Comparison of ENCODE assay signal across 9 cellular contexts in the genomic region with DNA sequence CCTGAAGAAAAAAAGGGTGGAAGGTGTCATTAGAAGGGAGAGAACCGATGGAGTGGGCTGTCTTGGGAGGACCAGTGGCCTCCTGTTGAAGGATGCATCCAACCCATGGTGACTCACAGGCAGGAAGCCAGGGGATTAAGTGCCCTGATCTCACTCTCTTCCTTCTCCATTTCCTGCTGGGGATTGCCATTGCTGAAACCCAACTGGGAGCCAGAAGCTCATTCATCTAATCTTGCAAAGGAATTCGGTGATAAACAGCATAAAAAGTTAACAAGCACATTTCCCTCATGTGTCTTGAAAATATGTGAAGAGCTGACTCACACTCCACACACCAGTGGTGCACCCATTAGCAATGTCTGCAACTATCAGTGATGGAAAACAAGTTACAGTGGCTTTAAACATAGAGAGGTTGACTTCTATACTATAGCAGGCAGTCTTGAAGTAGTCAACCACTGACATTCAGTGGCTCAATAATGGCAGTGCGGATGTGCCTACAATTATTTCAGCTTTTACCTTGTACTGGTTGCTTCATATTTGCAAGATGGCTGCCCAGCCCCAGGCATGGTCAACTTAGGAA. TPM values are rescaled to one million over a fixed set of nuclear protein-coding genes. Genes with fewer than 3 reads are reported as not detected.
DNase-seq lines count a peak whose midpoint lies in the region; ATAC-seq, FAIRE-seq and TF ChIP-seq lines count a peak whose summit lies in the region.
"Had no signal": no experiment of that assay in that cellular context is flagged by ENCODE, and none has a peak within 500 bp of the region (broad histone marks: within the 10 kb centered on the region; RNA-seq: fewer than 3 reads in every experiment).

No MANE protein-coding gene starts in this region.

- H4K20me1 ChIP-seq in fibroblast of lung (ENCODE audit: control insufficient read depth, extremely low read depth, insufficient read depth, low read length): no peaks in the 10 kb centered on the region

- peak overlapping the region; percentile 61 for H3K27ac ChIP-seq in fibroblast of lung (ENCODE audit: insufficient read depth, low read length)

- no peaks in the 10 kb centered on the region for H3K36me3 ChIP-seq in fibroblast of lung (ENCODE audit: control insufficient read depth, insufficient read depth, low read length)

- H3K4me2 ChIP-seq in fibroblast of lung (ENCODE audit: extremely low read depth, insufficient read depth, low read length): no peak overlapping the region

- peaks cover 16% of the 10 kb centered on the region for H3K4me1 ChIP-seq in fibroblast of lung (ENCODE audit: control insufficient read depth, extremely low read depth, insufficient read depth, low read length)

- no peaks in the 10 kb centered on the region for H3K79me2 ChIP-seq in fibroblast of lung (ENCODE audit: control insufficient read depth, insufficient read depth, low read length)

- H3K9me3 ChIP-seq in fibroblast of lung (ENCODE audit: control insufficient read depth, insufficient read depth, low read depth, low read length): no peaks in the 10 kb centered on the region

- peak; percentile 79 for DNase-seq in ELF-1 (ENCODE audit: low read depth, low spot score)
- DNase-seq in RCC 7860 (ENCODE audit: low spot score): peak; percentile 80
- peak; percentile 68 to 91 for DNase-seq in fibroblast of lung (ENCODE audit: low read depth in 2 of 2)
- peak; percentile 91 for DNase-seq in non-pigmented ciliary epithelial cell (ENCODE audit: low read depth)
- DNase-seq in stimulated activated CD4-positive, alpha-beta T cell treated with anti-CD3 and anti-CD28 coated beads, Interleukin-4, amount 100 ng/mL, for 4 hours: no peak
- no peak for DNase-seq in NCI-H524 treated with DMSO at 0.1 percent for 48 hours (lab: John Stamatoyannopoulos, UW)
- DNase-seq in NCI-H748 treated with DMSO at 0.1 percent for 48 hours (lab: John Stamatoyannopoulos, UW): no peak
- DNase-seq: Karpas-422 had no signal

- no peak overlapping the region for H3K9ac ChIP-seq in fibroblast of lung (ENCODE audit: insufficient read depth, low read length)

- no peak for TF ChIP-seq CTCF in fibroblast of lung (conservative IDR thresholded peaks at IDR 0.05 in 1 of 2, IDR thresholded peaks at IDR 0.05 in 1 of 2; ENCODE audit: low read depth in 1 of 2, low read length in 2 of 2)

- H3K27me3 ChIP-seq in fibroblast of lung (ENCODE audit: control insufficient read depth, insufficient read depth, low read length): no peaks in the 10 kb centered on the region

- no peak overlapping the region for H3K4me3 ChIP-seq in fibroblast of lung (replicated peaks in 1 of 4; ENCODE audit: control extremely low read depth in 1 of 4, insufficient read depth in 1 of 4, low read depth in 3 of 4, low read length in 4 of 4)

- FAIRE-seq in RCC 7860 (lab: Jason Lieb, UNC): peak; percentile 22

- ATAC-seq in GM21447 (IDR thresholded peaks at IDR 0.05; ENCODE audit: unreplicated experiment): no peak

- H2AFZ ChIP-seq in fibroblast of lung (ENCODE audit: low read length): no peak overlapping the region

RNA-seq across cellular contexts. Expression of a gene that starts 12.8 kb away (rescaled TPM):
- total RNA-seq in fibroblast of lung: 6.3 and 6.7 TPM in 2 replicates
- polyA plus RNA-seq in fibroblast of lung: 4.0 and 6.3 TPM in 2 replicates
- 4.5 and 7.0 TPM in 2 replicates for polyA plus RNA-seq in fibroblast of lung (2012)
- polyA minus RNA-seq in fibroblast of lung (ENCODE audit: low replicate concordance): 8.1 and 20.8 TPM in 2 replicates

RNA-seq across cellular contexts. Expression of a gene that starts 26.2 kb away (rescaled TPM):
- not detected in 2 replicates for total RNA-seq in fibroblast of lung
- polyA plus RNA-seq in fibroblast of lung: 0.03 and 0.05 TPM in 2 replicates
- polyA plus RNA-seq in fibroblast of lung (2012): 0.07 TPM in 1 of 2 replicates, not detected in the other
- polyA minus RNA-seq in fibroblast of lung (ENCODE audit: low replicate concordance): not detected in 2 replicates

RNA-seq across cellular contexts. Expression of a gene that starts 58.7 kb away (rescaled TPM):
- 1.5 and 2.1 TPM in 2 replicates for total RNA-seq in fibroblast of lung
- 1.6 and 1.8 TPM in 2 replicates for polyA plus RNA-seq in fibroblast of lung
- polyA plus RNA-seq in fibroblast of lung (2012): 1.5 and 1.7 TPM in 2 replicates
- 2.9 and 3.3 TPM in 2 replicates for polyA minus RNA-seq in fibroblast of lung (ENCODE audit: low replicate concordance)

RNA-seq across cellular contexts. Expression of a gene that starts 58.8 kb away (rescaled TPM):
- total RNA-seq in fibroblast of lung: 27.2 and 37.5 TPM in 2 replicates
- polyA plus RNA-seq in fibroblast of lung: 32.1 and 34.3 TPM in 2 replicates
- 30.9 and 33.4 TPM in 2 replicates for polyA plus RNA-seq in fibroblast of lung (2012)
- polyA minus RNA-seq in fibroblast of lung (ENCODE audit: low replicate concordance): 80.7 and 103 TPM in 2 replicates

Comparison
In these comparisons a context has a peak if more than half of its experiments do, and no peak if none do; other contexts are left out.
1. DNase-seq: peak in ELF-1 (single experiment), RCC 7860 (single experiment), fibroblast of lung (2 of 2) and non-pigmented ciliary epithelial cell (single experiment); none in stimulated activated CD4-positive, alpha-beta T cell treated with anti-CD3 and anti-CD28 coated beads, Interleukin-4, amount 100 ng/mL, for 4 hours (0 of 2), NCI-H524 treated with DMSO at 0.1 percent for 48 hours (single experiment) and NCI-H748 treated with DMSO at 0.1 percent for 48 hours (single experiment).